In the genomic region with DNA sequence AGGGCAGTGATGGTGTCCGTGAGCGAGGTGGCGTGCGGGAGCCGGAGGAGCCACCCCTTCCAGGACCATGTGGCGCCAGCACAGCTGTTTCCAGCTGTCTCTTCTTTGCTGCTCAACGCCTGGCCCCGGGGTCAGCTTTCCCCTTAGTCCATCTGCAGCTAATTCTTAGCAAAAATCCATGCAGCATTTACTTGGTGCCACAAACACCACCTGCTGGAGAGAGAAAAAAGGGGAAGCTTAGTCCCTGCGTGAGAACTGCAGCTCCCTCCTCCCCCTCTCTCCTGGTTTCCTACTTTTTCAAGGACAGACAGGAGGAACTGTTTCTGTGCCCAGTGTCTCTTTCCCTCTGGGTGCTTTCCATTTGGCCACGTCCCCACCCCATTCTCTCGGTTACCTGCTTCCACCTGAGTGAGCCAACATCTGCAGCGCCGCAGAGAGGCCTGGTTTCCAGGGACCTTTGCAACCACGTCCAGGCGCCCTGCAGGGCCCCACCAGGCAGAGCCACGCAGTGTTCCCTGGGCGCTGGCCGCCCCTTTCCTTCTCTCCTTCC, we compare ENCODE assay signal across 10 cellular contexts. TPM values are rescaled to one million over a fixed set of nuclear protein-coding genes. Genes with fewer than 3 reads are reported as not detected.
A peak's percentile ranks its signal among the peaks of the same experiment; 100 is the strongest.
DNase-seq lines count a peak whose midpoint lies in the region; ATAC-seq, FAIRE-seq and TF ChIP-seq lines count a peak whose summit lies in the region.
"Had no signal": no experiment of that assay in that cellular context is flagged by ENCODE, and none has a peak within 500 bp of the region (broad histone marks: within the 10 kb centered on the region; RNA-seq: fewer than 3 reads in every experiment).

No MANE protein-coding gene starts in this region.

- H3K4me3 ChIP-seq in HepG2 (replicated peaks in 1 of 3; ENCODE audit: insufficient read depth in 1 of 3, low read depth in 2 of 3, low read length in 3 of 3): peak overlapping the region in 2 of 3 experiments; percentile 24 to 58; a peak in 3 of 6 replicates

- no peak overlapping the region for H3K27ac Mint-ChIP-seq in activated naive CD4-positive, alpha-beta T cell treated with anti-CD3 and anti-CD28 coated beads, Interleukin-2, amount 10 ng/mL, durations not matched to agents 7 days and 5 days

- H3K79me2 ChIP-seq in HepG2 (ENCODE audit: insufficient read depth, low read length): no peaks in the 10 kb centered on the region

- POLR2A ChIA-PET in HepG2 (lab: Yijun Ruan, JAX): interaction anchor here (1.0 to 1.6 kb wide), 6 partner anchors 19 to 44 kb away, joined by 3 to 13 read pairs (median 8); no protein-coding TSS in a partner anchor

- no peak overlapping the region for H3K9ac ChIP-seq in HepG2 (ENCODE audit: insufficient read depth, low read depth, low read length)

- H3K27me3 ChIP-seq in HepG2 (ENCODE audit: control insufficient read depth in 1 of 2, insufficient read depth in 2 of 2, low read length in 2 of 2): peaks cover 17 to 82% of the 10 kb centered on the region in 2 experiments

- peaks cover 31% of the 10 kb centered on the region for H3K4me1 ChIP-seq in HepG2 (ENCODE audit: insufficient read depth, low read length)

- WGBS in HepG2 (ENCODE audit: low lambda C conversion rate): 6% methylated on average over 12 of the region's 18 CpGs

- peak overlapping the region; percentile 77 for H3K4me2 ChIP-seq in HepG2 (ENCODE audit: low read depth, low read length)

- peaks cover 35% of the 10 kb centered on the region for H3K27me3 Mint-ChIP-seq in activated naive CD4-positive, alpha-beta T cell treated with anti-CD3 and anti-CD28 coated beads, Interleukin-2, amount 10 ng/mL, durations not matched to agents 7 days and 5 days

- intact Hi-C loops in HepG2 (cut with micrococcal nuclease; ENCODE audit: unreplicated experiment): loop anchor here (1.0 to 10.0 kb wide), 4 partner anchors 20 to 440 kb away; a partner anchor contains a TSS

- no peaks in the 10 kb centered on the region for H3K4me1 Mint-ChIP-seq in activated naive CD4-positive, alpha-beta T cell treated with anti-CD3 and anti-CD28 coated beads, Interleukin-2, amount 10 ng/mL, durations not matched to agents 7 days and 5 days

- no TSS peak for BruUV-seq in HepG2 (replicated peaks; lab: Mats Ljungman, UMichigan)

- no peak for TF ChIP-seq POLR2A in HepG2 (IDR thresholded peaks at IDR 0.05; ENCODE audit: insufficient read depth in 1 of 2, low read depth in 2 of 2, low read length in 2 of 2)

- peak; percentile 74 for ATAC-seq in HepG2
- no peak for ATAC-seq in GM19035 (IDR thresholded peaks at IDR 0.05; ENCODE audit: unreplicated experiment)
- ATAC-seq in HG03439 (IDR thresholded peaks at IDR 0.05; ENCODE audit: unreplicated experiment): no peak

- H3K27ac ChIP-seq in VCaP: no peak overlapping the region
- H3K27ac ChIP-seq in HepG2 (ENCODE audit: extremely low read length, insufficient read depth, low read length): no peak overlapping the region

- TF ChIP-seq CTCF in VCaP (conservative IDR thresholded peaks at IDR 0.05): peak; percentile 63
- peak; percentile 80 for TF ChIP-seq CTCF in HepG2 (CRISPR knock-in tag; IDR thresholded peaks at IDR 0.05)

- CTCF ChIA-PET in HepG2 (lab: Yijun Ruan, JAX; ENCODE audit: low intra/inter-chr PET ratio, low total read pairs): interaction anchor here (2.1 to 2.9 kb wide), 2 partner anchors 31 to 37 kb away, joined by 24 read pairs; no protein-coding TSS in a partner anchor
- CTCF ChIA-PET in activated naive CD4-positive, alpha-beta T cell treated with anti-CD3 and anti-CD28 coated beads, Interleukin-2, amount 10 ng/mL, durations not matched to agents 7 days and 5 days (lab: Charles Lee): no interaction called here

- no peak for TF ChIP-seq EP300 in HepG2 (IDR thresholded peaks at IDR 0.05; ENCODE audit: low read depth in 2 of 2, low read length in 2 of 2)
- no peak for TF ChIP-seq EP300 in HepG2 (CRISPR knock-in tag; IDR thresholded peaks at IDR 0.05; ENCODE audit: borderline replicate concordance)

- no peaks in the 10 kb centered on the region for H4K20me1 ChIP-seq in HepG2 (ENCODE audit: insufficient read depth, low read length)

- in situ Hi-C loops in Caki2 (cut with HindIII; ENCODE audit: low pct_unique_long_range_greater_than_20kb, low sequenced_read_pairs) (no loop called here), HepG2 (cut with HindIII; ENCODE audit: extremely low pct_ligation_motif_present, low pct_unique_long_range_greater_than_20kb) (no loop called here)

- TF ChIP-seq RAD21 in HepG2 (CRISPR knock-in tag; IDR thresholded peaks at IDR 0.05): peak; percentile 73; the same call in 1 of the 2 replicates

- H3K36me3 ChIP-seq in HepG2 (replicated peaks in 1 of 2; ENCODE audit: control insufficient read depth in 1 of 2, insufficient read depth in 2 of 2, low read length in 2 of 2): no peaks in the 10 kb centered on the region

- H3K4me3 Mint-ChIP-seq in activated naive CD4-positive, alpha-beta T cell treated with anti-CD3 and anti-CD28 coated beads, Interleukin-2, amount 10 ng/mL, durations not matched to agents 7 days and 5 days: no peak overlapping the region

- DNase-seq in Caki2 (ENCODE audit: low read depth) (peak; percentile 13), M059J (ENCODE audit: low read depth) (peak; percentile 38), HepG2 (ENCODE audit: low spot score) (peak; percentile 71)
- DNase-seq in activated naive CD4-positive, alpha-beta T cell treated with anti-CD3 and anti-CD28 coated beads, Interleukin-2, amount 10 ng/mL, durations not matched to agents 7 days and 5 days: no peak
- DNase-seq in stimulated activated CD4-positive, alpha-beta T cell treated with anti-CD3 and anti-CD28 coated beads, Interleukin-1b, Interleukin-23, amount 100 ng/mL, for 48 hours: no peak

- peak; percentile 87 for FAIRE-seq in HepG2 (lab: Jason Lieb, UNC)
- FAIRE-seq: GM18507 had no signal

- H3K9me3 ChIP-seq in HepG2 (ENCODE audit: low read length): no peaks in the 10 kb centered on the region

- H2AFZ ChIP-seq in HepG2 (ENCODE audit: low read length): no peak overlapping the region

- no peaks in the 10 kb centered on the region for H3K36me3 Mint-ChIP-seq in activated naive CD4-positive, alpha-beta T cell treated with anti-CD3 and anti-CD28 coated beads, Interleukin-2, amount 10 ng/mL, durations not matched to agents 7 days and 5 days

- H3K9me3 Mint-ChIP-seq in activated naive CD4-positive, alpha-beta T cell treated with anti-CD3 and anti-CD28 coated beads, Interleukin-2, amount 10 ng/mL, durations not matched to agents 7 days and 5 days: no peaks in the 10 kb centered on the region

RNA-seq across cellular contexts. Expression of a gene that starts 3.4 kb away (rescaled TPM):
- not detected in 2 replicates for total RNA-seq in Caki2 (2014; rRNA removed; shearing (Covaris generic); ENCODE audit: low replicate concordance)
- total RNA-seq in M059J (2014; rRNA removed; shearing (Covaris generic)): not detected in 2 replicates
- total RNA-seq in HepG2 (2016; rRNA removed; fragmentation: Illumina TruSeq; extraction: Trizol): 0.02 TPM in 1 of 2 replicates, not detected in the other
- total RNA-seq in HepG2 (2016; cell fraction: cytosol; rRNA removed; fragmentation: Illumina TruSeq; extraction: Trizol; ENCODE audit: low read depth): not detected in 2 replicates
- total RNA-seq in HepG2 (2016; cell fraction: insoluble cytoplasmic fraction; rRNA removed; fragmentation: Illumina TruSeq; extraction: Trizol): 0.06 TPM in 1 of 2 replicates, not detected in the other
- total RNA-seq in HepG2 (2016; cell fraction: membrane; rRNA removed; fragmentation: Illumina TruSeq; extraction: Trizol): not detected in 2 replicates
- not detected in 2 replicates for total RNA-seq in HepG2 (2016; cell fraction: nucleus; rRNA removed; fragmentation: Illumina TruSeq; extraction: Trizol)
- polyA plus RNA-seq in HepG2 (2011; rRNA removed): 0.01 TPM in 1 of 2 replicates, not detected in the other
- polyA plus RNA-seq in HepG2 (2011; cell fraction: cytosol; rRNA removed): 0.01 TPM in 1 of 2 replicates, not detected in the other
- 0.06 and 0.07 TPM in 2 replicates for polyA plus RNA-seq in HepG2 (2011; cell fraction: nucleus; rRNA removed)
- polyA plus RNA-seq in HepG2 (2012): not detected in 2 replicates
- not detected in 2 replicates for polyA plus RNA-seq in HepG2 (2016; cell fraction: cytosol; fragmentation: Illumina TruSeq; extraction: Trizol; ENCODE audit: low read depth)
- polyA plus RNA-seq in HepG2 (2016; cell fraction: insoluble cytoplasmic fraction; fragmentation: Illumina TruSeq; extraction: Trizol; ENCODE audit: low read depth): not detected in 2 replicates
- polyA plus RNA-seq in HepG2 (2016; cell fraction: membrane; fragmentation: Illumina TruSeq; extraction: Trizol; ENCODE audit: low read depth): not detected in 2 replicates
- polyA plus RNA-seq in HepG2 (2016; cell fraction: nucleus; fragmentation: Illumina TruSeq; extraction: Trizol; ENCODE audit: insufficient read depth, low read depth): 0.08 TPM in 1 of 2 replicates, not detected in the other
- 0.02 and 0.12 TPM in 2 replicates for polyA minus RNA-seq in HepG2 (2011; rRNA and poly(A)+ RNA removed; ENCODE audit: low replicate concordance)
- 0.09 TPM in 1 of 2 replicates, not detected in the other for polyA minus RNA-seq in HepG2 (2011; cell fraction: cytosol; rRNA and poly(A)+ RNA removed)
- polyA minus RNA-seq in HepG2 (2011; cell fraction: nucleus; rRNA and poly(A)+ RNA removed): not detected in 2 replicates
- total RNA-seq: urinary bladder had no signal
- polyA plus RNA-seq: urinary bladder had no signal

RNA-seq across cellular contexts. Expression of a gene that starts 20.4 kb away (rescaled TPM):
- total RNA-seq in Caki2 (2014; rRNA removed; shearing (Covaris generic); ENCODE audit: low replicate concordance): not detected in 2 replicates
- total RNA-seq in M059J (2014; rRNA removed; shearing (Covaris generic)): not detected in 2 replicates
- not detected in 2 replicates for total RNA-seq in HepG2 (2016; rRNA removed; fragmentation: Illumina TruSeq; extraction: Trizol)
- total RNA-seq in HepG2 (2016; cell fraction: cytosol; rRNA removed; fragmentation: Illumina TruSeq; extraction: Trizol; ENCODE audit: low read depth): not detected in 2 replicates
- not detected in 2 replicates for total RNA-seq in HepG2 (2016; cell fraction: insoluble cytoplasmic fraction; rRNA removed; fragmentation: Illumina TruSeq; extraction: Trizol)
- total RNA-seq in HepG2 (2016; cell fraction: membrane; rRNA removed; fragmentation: Illumina TruSeq; extraction: Trizol): not detected in 2 replicates
- not detected in 2 replicates for total RNA-seq in HepG2 (2016; cell fraction: nucleus; rRNA removed; fragmentation: Illumina TruSeq; extraction: Trizol)
- not detected in 2 replicates for polyA plus RNA-seq in HepG2 (2011; rRNA removed)
- not detected in 2 replicates for polyA plus RNA-seq in HepG2 (2011; cell fraction: cytosol; rRNA removed)
- polyA plus RNA-seq in HepG2 (2011; cell fraction: nucleus; rRNA removed): not detected in 2 replicates
- not detected in 2 replicates for polyA plus RNA-seq in HepG2 (2012)
- not detected in 2 replicates for polyA plus RNA-seq in HepG2 (2016; cell fraction: cytosol; fragmentation: Illumina TruSeq; extraction: Trizol; ENCODE audit: low read depth)
- not detected in 2 replicates for polyA plus RNA-seq in HepG2 (2016; cell fraction: insoluble cytoplasmic fraction; fragmentation: Illumina TruSeq; extraction: Trizol; ENCODE audit: low read depth)
- polyA plus RNA-seq in HepG2 (2016; cell fraction: membrane; fragmentation: Illumina TruSeq; extraction: Trizol; ENCODE audit: low read depth): not detected in 2 replicates
- polyA plus RNA-seq in HepG2 (2016; cell fraction: nucleus; fragmentation: Illumina TruSeq; extraction: Trizol; ENCODE audit: insufficient read depth, low read depth): not detected in 2 replicates
- polyA minus RNA-seq in HepG2 (2011; rRNA and poly(A)+ RNA removed; ENCODE audit: low replicate concordance): not detected in 2 replicates
- polyA minus RNA-seq in HepG2 (2011; cell fraction: cytosol; rRNA and poly(A)+ RNA removed): not detected in 2 replicates
- polyA minus RNA-seq in HepG2 (2011; cell fraction: nucleus; rRNA and poly(A)+ RNA removed): not detected in 2 replicates
- total RNA-seq: urinary bladder had no signal
- polyA plus RNA-seq: urinary bladder had no signal

Comparison
In these comparisons a context has a peak if more than half of its experiments do, and no peak if none do; other contexts are left out.
1. DNase-seq: peak in Caki2 (single experiment), M059J (single experiment) and HepG2 (single experiment); none in activated naive CD4-positive, alpha-beta T cell treated with anti-CD3 and anti-CD28 coated beads, Interleukin-2, amount 10 ng/mL, durations not matched to agents 7 days and 5 days (single experiment) and stimulated activated CD4-positive, alpha-beta T cell treated with anti-CD3 and anti-CD28 coated beads, Interleukin-1b, Interleukin-23, amount 100 ng/mL, for 48 hours (single experiment).